ENCODE assay signal across 8 cellular contexts in the genomic region with DNA sequence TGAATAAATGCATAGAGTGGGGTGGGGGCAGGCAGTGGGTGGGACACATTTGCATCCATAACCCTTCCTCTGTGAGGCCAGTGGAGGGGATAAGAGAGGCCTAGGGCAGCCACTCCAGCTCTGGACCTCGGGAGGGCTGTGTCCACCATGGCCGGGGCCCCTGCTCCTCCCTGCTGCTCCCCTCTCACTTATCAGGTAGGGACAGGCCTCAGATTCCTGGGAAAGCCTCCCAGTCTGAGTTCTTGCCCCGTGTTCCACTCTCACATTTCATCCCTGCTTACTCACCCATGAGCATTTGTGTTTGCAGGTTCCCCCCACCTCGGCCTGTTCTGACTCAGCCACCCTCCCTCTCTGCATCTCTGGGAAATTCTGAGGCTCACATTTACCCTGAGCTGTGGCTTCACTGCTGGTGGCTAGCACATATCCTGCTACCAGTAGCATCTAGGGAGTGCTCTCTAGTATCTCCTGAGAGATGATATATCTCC.
DNase-seq lines count a peak whose midpoint lies in the region; ATAC-seq and TF ChIP-seq lines count a peak whose summit lies in the region.

No MANE protein-coding gene starts in this region.

- peak; percentile 40 for DNase-seq in activated T-cell treated with anti-CD3 and anti-CD28 coated beads for 48 hours (ENCODE audit: low read depth)
- no peak for DNase-seq in activated T-cell treated with anti-CD3 and anti-CD28 coated beads, Interleukin-2, amount 50 U/mL, for 1 hour
- peak; percentile 77 for DNase-seq in left kidney (ENCODE audit: low read depth, low spot score)
- no peak for DNase-seq in G401 (ENCODE audit: low spot score)
- no peak for DNase-seq in mucosa of gallbladder (ENCODE audit: low spot score)
- no peak for DNase-seq in ecto neural progenitor cell (ENCODE audit: low spot score)

- ATAC-seq in HG02798 (IDR thresholded peaks at IDR 0.05; ENCODE audit: poor library complexity, unreplicated experiment), result peak; percentile 54

- peak; percentile 60 for TF ChIP-seq POLR2A in Raji (IDR thresholded peaks at IDR 0.05; ENCODE audit: insufficient read depth, low read depth, low read length)

- in situ Hi-C loops in G401 (cut with HindIII; ENCODE audit: low sequenced_read_pairs), result no loop called here

Comparison
In these comparisons a context has a peak if more than half of its experiments do, and no peak if none do; other contexts are left out.
1. DNase-seq: peak in activated T-cell treated with anti-CD3 and anti-CD28 coated beads for 48 hours (single experiment) and left kidney (single experiment); none in activated T-cell treated with anti-CD3 and anti-CD28 coated beads, Interleukin-2, amount 50 U/mL, for 1 hour (single experiment), G401 (single experiment), mucosa of gallbladder (single experiment) and ecto neural progenitor cell (single experiment).